38 cellular contexts compared by ENCODE assay signal in genomic region chrX:64389489-64389888, GRCh38. TPM values are rescaled to one million over a fixed set of nuclear protein-coding genes. Genes with fewer than 3 reads are reported as not detected.
DNase-seq lines count a peak whose midpoint lies in the region; ATAC-seq and TF ChIP-seq lines count a peak whose summit lies in the region.
"Had no signal": no experiment of that assay in that cellular context is flagged by ENCODE, and none has a peak within 500 bp of the region (broad histone marks: within the 10 kb centered on the region; RNA-seq: fewer than 3 reads in every experiment).

No MANE protein-coding gene starts in this region.

- CTCF ChIA-PET in MCF 10A (lab: Yijun Ruan, JAX), result no interaction called here
- CTCF ChIA-PET in activated CD4-positive, alpha-beta T cell treated with anti-CD3 and anti-CD28 coated beads for 36 hours (lab: Charles Lee), result no interaction called here

- ATAC-seq in left colon, result peak; percentile 52
- peak; percentile 61 for ATAC-seq in mucosa of descending colon
- ATAC-seq in GM18519 (IDR thresholded peaks at IDR 0.05; ENCODE audit: low FRiP score, unreplicated experiment), result no peak
- no peak for ATAC-seq in activated CD4-positive, alpha-beta T cell treated with anti-CD3 and anti-CD28 coated beads for 36 hours
- ATAC-seq: A549; CD8-positive, alpha-beta T cell had no signal

- H3K9me3 Mint-ChIP-seq in MCF 10A (ENCODE audit: unreplicated experiment), result peaks cover 14% of the 10 kb centered on the region
- peaks cover 6% of the 10 kb centered on the region for H3K9me3 Mint-ChIP-seq in activated CD4-positive, alpha-beta T cell treated with anti-CD3 and anti-CD28 coated beads for 36 hours (ENCODE audit: low read depth)
- H3K9me3 Mint-ChIP-seq: CD4-positive, alpha-beta T cell had no signal

- H3K79me2 ChIP-seq in Loucy (ENCODE audit: insufficient read depth, low read length), result peaks cover 76% of the 10 kb centered on the region

- H2AFZ ChIP-seq in Loucy (ENCODE audit: low read length), result no peak overlapping the region

- peak overlapping the region; percentile 88 for H3K4me2 ChIP-seq in Loucy (ENCODE audit: low read depth, low read length, poor library complexity, severe bottlenecking)
- H3K4me2 ChIP-seq: A549; BLaER1; BLaER1 treated with 17β-estradiol and CSF1 and Interleukin-3, amounts not matched to agents 10 nM and 100 nM had no signal

- TF ChIP-seq CTCF in Loucy (conservative IDR thresholded peaks at IDR 0.05; ENCODE audit: low read length), result no peak
- TF ChIP-seq CTCF in mucosa of descending colon (IDR thresholded peaks at IDR 0.05), result no peak
- TF ChIP-seq CTCF in MCF 10A (IDR thresholded peaks at IDR 0.05; ENCODE audit: unreplicated experiment), result no peak

- no peaks in the 10 kb centered on the region for H3K27me3 ChIP-seq in Loucy (ENCODE audit: insufficient read depth, low read length, poor library complexity, severe bottlenecking)
- H3K27me3 ChIP-seq: BE2C, BLaER1 had no signal

- H3K4me3 Mint-ChIP-seq in MCF 10A (ENCODE audit: unreplicated experiment), result no peak overlapping the region
- no peak overlapping the region for H3K4me3 Mint-ChIP-seq in activated CD4-positive, alpha-beta T cell treated with anti-CD3 and anti-CD28 coated beads for 36 hours
- H3K4me3 Mint-ChIP-seq: B cell; CD14-positive monocyte; CD4-positive, alpha-beta memory T cell; CD4-positive, alpha-beta T cell; CD4-positive, CD25-positive, alpha-beta regulatory T cell; CD8-positive, alpha-beta memory T cell; CD8-positive, alpha-beta T cell had no signal

- H3K36me3 ChIP-seq in Loucy (ENCODE audit: insufficient read depth, low read length), result peaks cover 4% of the 10 kb centered on the region; the same call in 1 of the 2 replicates
- no peaks in the 10 kb centered on the region for H3K36me3 ChIP-seq in mucosa of descending colon (ENCODE audit: low read depth)
- H3K36me3 ChIP-seq: BE2C had no signal

- H3F3A ChIP-seq in Loucy (ENCODE audit: low read depth), result no peaks in the 10 kb centered on the region

- intact Hi-C loops in left colon (cut with DNase I, micrococcal nuclease) (no loop called here), mucosa of descending colon (cut with DNase I, micrococcal nuclease) (no loop called here), MCF 10A (cut with micrococcal nuclease) (no loop called here)
- intact Hi-C loops in activated CD4-positive, alpha-beta T cell treated with anti-CD3 and anti-CD28 coated beads for 36 hours (cut with DNase I, micrococcal nuclease), result no loop called here

- POLR2A ChIA-PET in MCF 10A (lab: Yijun Ruan, JAX), result no interaction called here
- POLR2A ChIA-PET in activated CD4-positive, alpha-beta T cell treated with anti-CD3 and anti-CD28 coated beads for 36 hours (lab: Charles Lee), result no interaction called here

- BruUV-seq in MCF 10A (replicated peaks; lab: Mats Ljungman, UMichigan), result no TSS peak

- no peaks in the 10 kb centered on the region for H3K4me1 Mint-ChIP-seq in MCF 10A (ENCODE audit: insufficient read depth, unreplicated experiment)
- H3K4me1 Mint-ChIP-seq in activated CD4-positive, alpha-beta T cell treated with anti-CD3 and anti-CD28 coated beads for 36 hours, result peaks cover 21% of the 10 kb centered on the region

- no peaks in the 10 kb centered on the region for H3K9me2 ChIP-seq in Loucy (replicated peaks; ENCODE audit: low read depth, low read length)

- no peak overlapping the region for H3K9ac ChIP-seq in Loucy (ENCODE audit: low read depth, low read length, poor library complexity, severe bottlenecking)
- H3K9ac ChIP-seq: BLaER1; BLaER1 treated with 17β-estradiol and CSF1 and Interleukin-3, amounts not matched to agents 10 nM and 100 nM had no signal

- H3K4me1 ChIP-seq in Loucy (ENCODE audit: insufficient read depth, low read length, poor library complexity, severe bottlenecking), result peaks cover 53% of the 10 kb centered on the region
- no peaks in the 10 kb centered on the region for H3K4me1 ChIP-seq in mucosa of descending colon (ENCODE audit: low read depth)
- H3K4me1 ChIP-seq: A549, BE2C, Caco-2 had no signal

- H3K9me3 ChIP-seq in Loucy (ENCODE audit: insufficient read depth, low read depth, low read length), result no peaks in the 10 kb centered on the region
- no peaks in the 10 kb centered on the region for H3K9me3 ChIP-seq in mucosa of descending colon
- H3K9me3 ChIP-seq: A549, BE2C, Caco-2 had no signal

- H3K4me3 ChIP-seq in Loucy (ENCODE audit: low read length, poor library complexity, severe bottlenecking) (peak overlapping the region; percentile 27), mucosa of descending colon (no peak overlapping the region)
- H3K4me3 ChIP-seq: A549; BLaER1; BLaER1 treated with 17β-estradiol and CSF1 and Interleukin-3, amounts not matched to agents 10 nM and 100 nM had no signal

- no peaks in the 10 kb centered on the region for H3K27me3 Mint-ChIP-seq in MCF 10A (ENCODE audit: insufficient read depth, unreplicated experiment)
- H3K27me3 Mint-ChIP-seq in activated CD4-positive, alpha-beta T cell treated with anti-CD3 and anti-CD28 coated beads for 36 hours, result no peaks in the 10 kb centered on the region
- H3K27me3 Mint-ChIP-seq: B cell; CD4-positive, alpha-beta memory T cell; CD4-positive, alpha-beta T cell; CD4-positive, CD25-positive, alpha-beta regulatory T cell had no signal

- no peak overlapping the region for H3K27ac Mint-ChIP-seq in MCF 10A (ENCODE audit: low read depth, unreplicated experiment)
- no peak overlapping the region for H3K27ac Mint-ChIP-seq in activated CD4-positive, alpha-beta T cell treated with anti-CD3 and anti-CD28 coated beads for 36 hours
- H3K27ac Mint-ChIP-seq: B cell; CD14-positive monocyte; CD4-positive, alpha-beta memory T cell; CD4-positive, alpha-beta T cell; CD4-positive, CD25-positive, alpha-beta regulatory T cell; CD8-positive, alpha-beta memory T cell; CD8-positive, alpha-beta T cell had no signal

- DNase-seq in SK-N-DZ (ENCODE audit: low spot score) (peak; percentile 7), left colon (no peak), mucosa of descending colon (no peak), MCF 10A (ENCODE audit: unreplicated experiment) (no peak)
- DNase-seq in stimulated activated CD8-positive, alpha-beta memory T cell treated with anti-CD3 and anti-CD28 coated beads, Interleukin-4, amount 100 ng/mL, for 48 hours, result no peak
- no peak for DNase-seq in activated CD4-positive, alpha-beta T cell treated with anti-CD3 and anti-CD28 coated beads for 36 hours
- DNase-seq: 8988T; ACHN; AML-193; BE2C; C1 segment of cervical spinal cord; Caco-2; Calu3; CD4-positive, alpha-beta memory T cell; CD4-positive, alpha-beta T cell; CD4-positive, CD25-positive, alpha-beta regulatory T cell; CD8-positive, alpha-beta memory T cell; CD8-positive, alpha-beta T cell; COR-L47; DMS 273 treated with DMSO at 0.1 percent for 48 hours; DMS153; DMS53; DMS79; DMS79 treated with DMSO at 0.1 percent for 48 hours; DND-41; EL had no signal

- H3K36me3 Mint-ChIP-seq in MCF 10A (ENCODE audit: insufficient read depth, unreplicated experiment), result no peaks in the 10 kb centered on the region
- peaks cover 23% of the 10 kb centered on the region for H3K36me3 Mint-ChIP-seq in activated CD4-positive, alpha-beta T cell treated with anti-CD3 and anti-CD28 coated beads for 36 hours (ENCODE audit: low read depth)
- H3K36me3 Mint-ChIP-seq: CD14-positive monocyte had no signal

- peaks cover 16% of the 10 kb centered on the region for H4K20me1 ChIP-seq in Loucy (ENCODE audit: insufficient read depth, low read length, poor library complexity, severe bottlenecking)
- H4K20me1 ChIP-seq: BLaER1; BLaER1 treated with 17β-estradiol and CSF1 and Interleukin-3, amounts not matched to agents 10 nM and 100 nM had no signal

RNA-seq across cellular contexts. Expression of gene MTMR8, which starts 5.8 kb away (rescaled TPM):
- polyA plus RNA-seq in SK-N-DZ (2014; cell fraction: cytosol; rRNA removed), result 0.28 and 1.7 TPM in 2 replicates
- polyA plus RNA-seq in SK-N-DZ (2014; cell fraction: nucleus; rRNA removed), result 0.37 and 0.51 TPM in 2 replicates
- total RNA-seq in left colon (1 to 10 TPM; 9.0 to 9.2 TPM), mucosa of descending colon (10 to 100 TPM in 1 of 3 donors, 1 to 10 TPM in 2; 7.0 to 16.2 (median 7.8) TPM), MCF 10A (2022) (not detected in 2 replicates)
- 1 to 10 TPM; 3.4 to 4.1 TPM for total RNA-seq in activated CD4-positive, alpha-beta T cell treated with anti-CD3 and anti-CD28 coated beads for 36 hours
- total RNA-seq: A172, A673, Daoy had no signal
- polyA plus RNA-seq: AG04450, BJ had no signal

Comparison
In these comparisons a context has a peak if more than half of its experiments do, and no peak if none do; other contexts are left out.
1. ATAC-seq: peak in left colon (single experiment) and mucosa of descending colon (single experiment); none in GM18519 (single experiment) and activated CD4-positive, alpha-beta T cell treated with anti-CD3 and anti-CD28 coated beads for 36 hours (single experiment).